In genomic region chr19:33497151-33497777, GRCh38 we compare ENCODE assay signal across 19 cellular contexts.
"Had no signal": no experiment of that assay in that cellular context is flagged by ENCODE, and none has a peak within 500 bp of the region (broad histone marks: within the 10 kb centered on the region; RNA-seq: fewer than 3 reads in every experiment).

No MANE protein-coding gene starts in this region.

- H3K9me3 ChIP-seq: colonic mucosa, esophagus squamous epithelium, gastroesophageal sphincter, pancreas, psoas muscle had no signal

- H3K9me3 Mint-ChIP-seq: immature natural killer cell, naive B cell, nephron had no signal

- H3K4me1 ChIP-seq: colonic mucosa, gastroesophageal sphincter, pancreas, psoas muscle had no signal

- ATAC-seq: gastroesophageal sphincter, left lobe of liver, pancreas, psoas muscle, sciatic nerve had no signal

- DNase-seq: cerebellar nuclear complex; colonic mucosa; dermis blood vessel endothelial cell; esophagus squamous epithelium; foreskin fibroblast; immature natural killer cell; mesendoderm; naive B cell; psoas muscle; stimulated activated CD4-positive, alpha-beta T cell treated with anti-CD3 and anti-CD28 coated beads, Interleukin-12 subunit alpha, Interleukin-12 subunit beta, amount 100 ng/mL, for 4 hours; stimulated activated naive CD4-positive, alpha-beta T cell treated with Interleukin-2 at 50 U/mL for 16 hours; trophoblast cell had no signal

- H3K27me3 Mint-ChIP-seq: naive B cell had no signal

- H3K4me3 Mint-ChIP-seq: immature natural killer cell, naive B cell, nephron had no signal

- H3K27me3 ChIP-seq: colonic mucosa, esophagus squamous epithelium, gastroesophageal sphincter, pancreas had no signal

- H3K4me1 Mint-ChIP-seq: immature natural killer cell had no signal

- H3K36me3 ChIP-seq: colonic mucosa had no signal

- H3K4me3 ChIP-seq: colonic mucosa, esophagus squamous epithelium, gastroesophageal sphincter, lung, pancreas, psoas muscle, skin epidermis had no signal

- H3K27ac Mint-ChIP-seq: immature natural killer cell, naive B cell, nephron had no signal

- H3K27ac ChIP-seq: colonic mucosa, esophagus squamous epithelium, gastroesophageal sphincter, pancreas, psoas muscle, skin epidermis had no signal
